ENCODE assay signal across 16 cellular contexts in the genomic region with DNA sequence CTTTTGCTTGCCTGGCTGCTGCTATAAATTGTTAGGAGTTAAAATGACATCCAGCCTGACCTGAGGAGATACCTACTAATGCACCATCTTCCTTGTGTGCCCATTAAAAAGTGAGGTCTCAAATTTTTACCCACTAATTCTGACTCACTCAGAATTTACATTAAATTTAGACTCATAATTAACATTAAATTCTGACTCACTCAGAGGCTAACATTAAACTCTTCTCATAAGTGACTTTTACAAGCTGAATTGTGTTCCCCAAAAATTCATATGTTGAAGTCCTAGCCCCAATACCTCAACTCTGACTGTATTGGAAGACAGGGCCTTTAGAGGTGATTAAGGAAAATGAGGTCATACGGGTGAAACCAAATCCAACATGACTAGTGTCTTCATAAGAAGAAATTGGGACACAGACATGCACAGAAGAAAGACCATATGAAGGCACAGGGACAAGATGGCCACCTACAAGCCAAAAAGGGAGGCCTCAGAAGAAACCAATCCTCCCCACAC. TPM values are rescaled to one million over a fixed set of nuclear protein-coding genes. Genes with fewer than 3 reads are reported as not detected.
DNase-seq lines count a peak whose midpoint lies in the region; ATAC-seq and TF ChIP-seq lines count a peak whose summit lies in the region.
"Had no signal": no experiment of that assay in that cellular context is flagged by ENCODE, and none has a peak within 500 bp of the region (broad histone marks: within the 10 kb centered on the region; RNA-seq: fewer than 3 reads in every experiment).

No MANE protein-coding gene starts in this region.

- H3K36me3 ChIP-seq in CD4-positive, CD25-positive, alpha-beta regulatory T cell (ENCODE audit: control insufficient read depth, insufficient read depth, low read length), result peaks cover 44% of the 10 kb centered on the region
- H3K36me3 ChIP-seq in Loucy (ENCODE audit: insufficient read depth, low read length) (peaks cover 60% of the 10 kb centered on the region), left ventricle myocardium inferior (peaks cover 59% of the 10 kb centered on the region)

- no peak for TF ChIP-seq CTCF in Loucy (conservative IDR thresholded peaks at IDR 0.05; ENCODE audit: low read length)
- no peak for TF ChIP-seq CTCF in left ventricle myocardium inferior (IDR thresholded peaks at IDR 0.05; ENCODE audit: borderline replicate concordance)

- ATAC-seq in CD4-positive, CD25-positive, alpha-beta regulatory T cell (ENCODE audit: low read depth in 2 of 2), result no peak
- peak; percentile 7 for ATAC-seq in central memory CD8-positive, alpha-beta T cell (replicated peaks; ENCODE audit: extremely low read depth, poor library complexity, severe bottlenecking)
- ATAC-seq in HG03571 (IDR thresholded peaks at IDR 0.05; ENCODE audit: unreplicated experiment), result no peak

- H3K27ac ChIP-seq in CD4-positive, CD25-positive, alpha-beta regulatory T cell (ENCODE audit: insufficient read depth, low read length, poor library complexity, severe bottlenecking), result peak overlapping the region; percentile 64
- H3K27ac ChIP-seq in left ventricle myocardium inferior (replicated peaks), result no peak overlapping the region
- H3K27ac ChIP-seq: esophagus muscularis mucosa had no signal

- no peaks in the 10 kb centered on the region for H3K27me3 Mint-ChIP-seq in CD4-positive, CD25-positive, alpha-beta regulatory T cell
- H3K27me3 Mint-ChIP-seq in central memory CD8-positive, alpha-beta T cell, result no peaks in the 10 kb centered on the region
- H3K27me3 Mint-ChIP-seq: brain had no signal

- H3K9me2 ChIP-seq in Loucy (replicated peaks; ENCODE audit: low read depth, low read length), result no peaks in the 10 kb centered on the region

- H3K4me3 ChIP-seq in CD4-positive, CD25-positive, alpha-beta regulatory T cell (ENCODE audit: low read depth, low read length), result peak overlapping the region; percentile 63
- H3K4me3 ChIP-seq in Loucy (ENCODE audit: low read length, poor library complexity, severe bottlenecking), result no peak overlapping the region
- no peak overlapping the region for H3K4me3 ChIP-seq in left ventricle myocardium inferior
- H3K4me3 ChIP-seq: esophagus muscularis mucosa had no signal

- no peaks in the 10 kb centered on the region for H3F3A ChIP-seq in Loucy (ENCODE audit: low read depth)

- H3K27me3 ChIP-seq in CD4-positive, CD25-positive, alpha-beta regulatory T cell (ENCODE audit: control insufficient read depth, insufficient read depth, low read length), result no peaks in the 10 kb centered on the region
- H3K27me3 ChIP-seq in Loucy (ENCODE audit: insufficient read depth, low read length, poor library complexity, severe bottlenecking) (no peaks in the 10 kb centered on the region), left ventricle myocardium inferior (ENCODE audit: low read depth) (no peaks in the 10 kb centered on the region)
- H3K27me3 ChIP-seq: esophagus muscularis mucosa had no signal

- peaks cover 6% of the 10 kb centered on the region for H4K20me1 ChIP-seq in Loucy (ENCODE audit: insufficient read depth, low read length, poor library complexity, severe bottlenecking)

- H2AFZ ChIP-seq in Loucy (ENCODE audit: low read length), result no peak overlapping the region

- no peaks in the 10 kb centered on the region; the same call in 1 of the 2 replicates for H3K79me2 ChIP-seq in Loucy (ENCODE audit: insufficient read depth, low read length)

- H3K27ac Mint-ChIP-seq in CD4-positive, CD25-positive, alpha-beta regulatory T cell, result peak overlapping the region; percentile 75 to 95 (median 89)
- peak overlapping the region; percentile 59 for H3K27ac Mint-ChIP-seq in central memory CD8-positive, alpha-beta T cell (ENCODE audit: low read depth)
- H3K27ac Mint-ChIP-seq: brain had no signal

- intact Hi-C loops in left ventricle myocardium inferior (cut with micrococcal nuclease), result no loop called here

- peaks cover 23% of the 10 kb centered on the region for H3K4me1 ChIP-seq in CD4-positive, CD25-positive, alpha-beta regulatory T cell (ENCODE audit: control insufficient read depth, insufficient read depth, low read length, poor library complexity, severe bottlenecking)
- H3K4me1 ChIP-seq in Loucy (ENCODE audit: insufficient read depth, low read length, poor library complexity, severe bottlenecking) (peaks cover 15% of the 10 kb centered on the region), left ventricle myocardium inferior (no peaks in the 10 kb centered on the region)
- H3K4me1 ChIP-seq: esophagus muscularis mucosa had no signal

- H3K9me3 Mint-ChIP-seq in CD4-positive, CD25-positive, alpha-beta regulatory T cell, result no peaks in the 10 kb centered on the region
- no peaks in the 10 kb centered on the region for H3K9me3 Mint-ChIP-seq in central memory CD8-positive, alpha-beta T cell
- H3K9me3 Mint-ChIP-seq: brain had no signal

- peaks cover 27 to 47% (median 36%) of the 10 kb centered on the region in 4 donors for H3K4me1 Mint-ChIP-seq in CD4-positive, CD25-positive, alpha-beta regulatory T cell
- H3K4me1 Mint-ChIP-seq in central memory CD8-positive, alpha-beta T cell, result peaks cover 31% of the 10 kb centered on the region
- H3K4me1 Mint-ChIP-seq: brain had no signal

- peak overlapping the region; percentile 50 to 73 (median 62) for H3K4me3 Mint-ChIP-seq in CD4-positive, CD25-positive, alpha-beta regulatory T cell
- peak overlapping the region; percentile 55 for H3K4me3 Mint-ChIP-seq in central memory CD8-positive, alpha-beta T cell
- H3K4me3 Mint-ChIP-seq: brain had no signal

- H3K9me3 ChIP-seq in CD4-positive, CD25-positive, alpha-beta regulatory T cell (ENCODE audit: control insufficient read depth in 2 of 2, low read length in 2 of 2), result no peaks in the 10 kb centered on the region
- H3K9me3 ChIP-seq in Loucy (ENCODE audit: insufficient read depth, low read depth, low read length), result no peaks in the 10 kb centered on the region
- no peaks in the 10 kb centered on the region for H3K9me3 ChIP-seq in left ventricle myocardium inferior (replicated peaks)
- H3K9me3 ChIP-seq: esophagus muscularis mucosa had no signal

- DNase-seq in CD4-positive, CD25-positive, alpha-beta regulatory T cell, result no peak
- DNase-seq in EH (ENCODE audit: low read depth) (peak; percentile 43), NCI-H510A treated with DMSO at 0.1 percent for 48 hours (lab: John Stamatoyannopoulos, UW) (no peak), left ventricle myocardium inferior (no peak)
- no peak for DNase-seq in central memory CD8-positive, alpha-beta T cell (ENCODE audit: low spot score in 2 of 2)
- DNase-seq: activated effector memory CD4-positive, alpha-beta T cell treated with Interleukin-2 at 50 U/mL for 16 hours; AML-193; dermis blood vessel endothelial cell; DMS153; NCI-H2107; RPMI8226; substantia nigra had no signal

- peaks cover 51% of the 10 kb centered on the region for H3K36me3 Mint-ChIP-seq in CD4-positive, CD25-positive, alpha-beta regulatory T cell
- peaks cover 36% of the 10 kb centered on the region for H3K36me3 Mint-ChIP-seq in central memory CD8-positive, alpha-beta T cell (ENCODE audit: insufficient read depth)

- no peak overlapping the region for H3K9ac ChIP-seq in Loucy (ENCODE audit: low read depth, low read length, poor library complexity, severe bottlenecking)

- H3K4me2 ChIP-seq in Loucy (ENCODE audit: low read depth, low read length, poor library complexity, severe bottlenecking), result peak overlapping the region; percentile 11

RNA-seq across cellular contexts. Expression of a gene that starts 11.8 kb away (rescaled TPM):
- 21.9 TPM for total RNA-seq in CD4-positive, CD25-positive, alpha-beta regulatory T cell
- 10 to 100 TPM; 64.5 to 88.4 (median 72.7) TPM for polyA plus RNA-seq in CD4-positive, CD25-positive, alpha-beta regulatory T cell
- total RNA-seq in left ventricle myocardium inferior, result 6.0 TPM

RNA-seq across cellular contexts. Expression of a gene that starts 38.4 kb away (rescaled TPM):
- 13.3 TPM for total RNA-seq in CD4-positive, CD25-positive, alpha-beta regulatory T cell
- polyA plus RNA-seq in CD4-positive, CD25-positive, alpha-beta regulatory T cell, result 10 to 100 TPM; 36.3 to 48.4 (median 43.2) TPM
- total RNA-seq in left ventricle myocardium inferior, result 64.7 TPM
